11 cellular contexts compared by ENCODE assay signal in genomic region chr14:61337893-61338292, GRCh38. TPM values are rescaled to one million over a fixed set of nuclear protein-coding genes. Genes with fewer than 3 reads are reported as not detected.
DNase-seq lines count a peak whose midpoint lies in the region; ATAC-seq, FAIRE-seq and TF ChIP-seq lines count a peak whose summit lies in the region.
"Had no signal": no experiment of that assay in that cellular context is flagged by ENCODE, and none has a peak within 500 bp of the region (broad histone marks: within the 10 kb centered on the region; RNA-seq: fewer than 3 reads in every experiment).

No MANE protein-coding gene starts in this region.

- TF ChIP-seq CTCF in endothelial cell of umbilical vein (IDR thresholded peaks at IDR 0.05; ENCODE audit: extremely low read depth in 1 of 2, insufficient read depth in 1 of 2, low read depth in 1 of 2, low read length in 2 of 2) (no peak), suprapubic skin (IDR thresholded peaks at IDR 0.05) (no peak), PC-9 (conservative IDR thresholded peaks at IDR 0.05) (no peak)

- FAIRE-seq in endothelial cell of umbilical vein (lab: Jason Lieb, UNC): no peak

- CTCF ChIA-PET in endothelial cell of umbilical vein (lab: Charles Lee): interaction anchor here (1.0 to 1.6 kb wide), 2 partner anchors 9 to 15 kb away, joined by 3 read pairs; no protein-coding TSS in a partner anchor
- CTCF ChIA-PET in PC-9 (lab: Charles Lee): no interaction called here

- no peaks in the 10 kb centered on the region; the same call in none of the 2 replicates for H3F3A ChIP-seq in PC-9 (ENCODE audit: insufficient read depth, low read depth)

- H3K4me3 Mint-ChIP-seq in activated T-cell treated with anti-CD3 and anti-CD28 coated beads, Interleukin-2, amount 50 U/mL, for 24 hours: peak overlapping the region; percentile 55

- no peak for TF ChIP-seq EP300 in suprapubic skin (IDR thresholded peaks at IDR 0.05)

- H3K36me3 ChIP-seq in endothelial cell of umbilical vein (ENCODE audit: control insufficient read depth in 2 of 2, extremely low read depth in 1 of 2, insufficient read depth in 2 of 2, low read length in 2 of 2) (peaks cover 0 to 4% of the 10 kb centered on the region in 2 experiments), suprapubic skin (no peaks in the 10 kb centered on the region), PC-9 (ENCODE audit: low read depth) (no peaks in the 10 kb centered on the region)
- H3K36me3 ChIP-seq: heart left ventricle had no signal

- no peaks in the 10 kb centered on the region for H3K27me3 Mint-ChIP-seq in activated T-cell treated with anti-CD3 and anti-CD28 coated beads, Interleukin-2, amount 50 U/mL, for 24 hours

- WGBS in suprapubic skin: 78% methylated on average over 4 of the region's 4 CpGs

- H3K4me1 ChIP-seq in endothelial cell of umbilical vein (ENCODE audit: control insufficient read depth, extremely low read depth, insufficient read depth, low read length): peaks cover 74% of the 10 kb centered on the region
- peaks cover 24% of the 10 kb centered on the region for H3K4me1 ChIP-seq in suprapubic skin
- peaks cover 13% of the 10 kb centered on the region; the same call in 1 of the 2 replicates for H3K4me1 ChIP-seq in PC-9 (replicated peaks; ENCODE audit: insufficient read depth)

- peak overlapping the region; percentile 93 for H3K27ac Mint-ChIP-seq in activated T-cell treated with anti-CD3 and anti-CD28 coated beads, Interleukin-2, amount 50 U/mL, for 24 hours

- POLR2A ChIA-PET in endothelial cell of umbilical vein (lab: Charles Lee): no interaction called here
- POLR2A ChIA-PET in PC-9 (lab: Charles Lee; ENCODE audit: unreplicated experiment): no interaction called here

- intact Hi-C loops in endothelial cell of umbilical vein (cut with micrococcal nuclease): loop anchor here (1.0 kb wide), 3 partner anchors 8 to 18 kb away; no protein-coding TSS in a partner anchor
- intact Hi-C loops in PC-9 (cut with micrococcal nuclease; ENCODE audit: unreplicated experiment): no loop called here

- H3K9ac ChIP-seq in endothelial cell of umbilical vein (replicated peaks; ENCODE audit: extremely low read depth, insufficient read depth, low read length): peak overlapping the region; percentile 70

- H3K36me3 Mint-ChIP-seq in activated T-cell treated with anti-CD3 and anti-CD28 coated beads, Interleukin-2, amount 50 U/mL, for 24 hours (ENCODE audit: low read depth): peaks cover 34% of the 10 kb centered on the region

- peaks cover 93% of the 10 kb centered on the region for H3K79me2 ChIP-seq in endothelial cell of umbilical vein (ENCODE audit: control insufficient read depth, insufficient read depth, low read length)
- H3K79me2 ChIP-seq in PC-9 (ENCODE audit: low read depth): peaks cover 87% of the 10 kb centered on the region

- no peaks in the 10 kb centered on the region for H3K9me1 ChIP-seq in endothelial cell of umbilical vein (replicated peaks; ENCODE audit: control insufficient read depth, extremely low read depth, insufficient read depth, low read length)

- TF ChIP-seq POLR2A in endothelial cell of umbilical vein (IDR thresholded peaks at IDR 0.05; ENCODE audit: low read depth, low read length) (no peak), suprapubic skin (IDR thresholded peaks at IDR 0.05) (no peak)

- H3K4me1 Mint-ChIP-seq in activated T-cell treated with anti-CD3 and anti-CD28 coated beads, Interleukin-2, amount 50 U/mL, for 24 hours (ENCODE audit: low read depth): peaks cover 92% of the 10 kb centered on the region

- BruUV-seq in endothelial cell of umbilical vein (replicated peaks; lab: Mats Ljungman, UMichigan) (no TSS peak), PC-9 (replicated peaks; lab: Mats Ljungman, UMichigan) (no TSS peak)

- H3K9me3 ChIP-seq in endothelial cell of umbilical vein (replicated peaks; ENCODE audit: control insufficient read depth, insufficient read depth, low read length): no peaks in the 10 kb centered on the region
- no peaks in the 10 kb centered on the region for H3K9me3 ChIP-seq in suprapubic skin
- no peaks in the 10 kb centered on the region for H3K9me3 ChIP-seq in PC-9 (ENCODE audit: insufficient read depth, low read depth)
- H3K9me3 ChIP-seq: heart left ventricle had no signal

- no peak overlapping the region for H2AFZ ChIP-seq in endothelial cell of umbilical vein (ENCODE audit: low read depth, low read length)
- no peak overlapping the region for H2AFZ ChIP-seq in PC-9

- H3K27ac ChIP-seq in endothelial cell of umbilical vein (ENCODE audit: insufficient read depth, low read depth, low read length): peak overlapping the region; percentile 93
- peak overlapping the region; percentile 41 for H3K27ac ChIP-seq in suprapubic skin
- H3K27ac ChIP-seq in PC-9: no peak overlapping the region

- no peaks in the 10 kb centered on the region for H3K9me2 ChIP-seq in PC-9 (ENCODE audit: insufficient read depth)

- ATAC-seq in HG03432 (IDR thresholded peaks at IDR 0.05; ENCODE audit: unreplicated experiment): no peak
- no peak for ATAC-seq in HG03097 (IDR thresholded peaks at IDR 0.05; ENCODE audit: low FRiP score, unreplicated experiment)

- DNase-seq in T-helper 2 cell: peak in 3 of 5 experiments; percentile 68 to 95 (median 84)
- DNase-seq in activated T-cell treated with anti-CD3 and anti-CD28 coated beads, Interleukin-2, amount 50 U/mL, for 24 hours: peak; percentile 64
- DNase-seq in endothelial cell of umbilical vein (ENCODE audit: low read depth, low spot score): peak; percentile 86
- no peak for DNase-seq in suprapubic skin (ENCODE audit: low spot score in 2 of 2)
- no peak for DNase-seq in PC-9
- no peak for DNase-seq in DMS79 (lab: John Stamatoyannopoulos, UW)
- DNase-seq: heart left ventricle, mammary epithelial cell had no signal

- H3K27me3 ChIP-seq in endothelial cell of umbilical vein (ENCODE audit: control insufficient read depth in 2 of 2, insufficient read depth in 2 of 2, low read length in 2 of 2): no peaks in the 10 kb centered on the region
- no peaks in the 10 kb centered on the region for H3K27me3 ChIP-seq in suprapubic skin
- no peaks in the 10 kb centered on the region for H3K27me3 ChIP-seq in PC-9 (ENCODE audit: insufficient read depth, low read depth)
- H3K27me3 ChIP-seq: heart left ventricle had no signal

- H3K4me2 ChIP-seq in endothelial cell of umbilical vein (ENCODE audit: insufficient read depth, low read length) (peak overlapping the region; percentile 54), PC-9 (no peak overlapping the region)

- H3K9me3 Mint-ChIP-seq in activated T-cell treated with anti-CD3 and anti-CD28 coated beads, Interleukin-2, amount 50 U/mL, for 24 hours: no peaks in the 10 kb centered on the region

- H4K20me1 ChIP-seq in endothelial cell of umbilical vein (replicated peaks; ENCODE audit: control insufficient read depth, extremely low read depth, insufficient read depth, low read length) (no peaks in the 10 kb centered on the region), PC-9 (ENCODE audit: insufficient read depth) (no peaks in the 10 kb centered on the region)

- dilution Hi-C loops in endothelial cell of umbilical vein (cut with MboI; ENCODE audit: extremely low pct_ligation_motif_present, low sequenced_read_pairs): no loop called here

- no peak overlapping the region for H3K4me3 ChIP-seq in endothelial cell of umbilical vein (replicated peaks in 1 of 3; ENCODE audit: insufficient read depth in 1 of 3, low read depth in 1 of 3, low read length in 3 of 3)
- no peak overlapping the region for H3K4me3 ChIP-seq in suprapubic skin
- no peak overlapping the region for H3K4me3 ChIP-seq in PC-9
- H3K4me3 ChIP-seq: heart left ventricle had no signal

TF ChIP-seq in endothelial cell of umbilical vein, 7 proteins besides CTCF, POLR2A, EP300 and RAD21:
- TF ChIP-seq POLR2AphosphoS5 (IDR thresholded peaks at IDR 0.05; ENCODE audit: insufficient read depth, low read depth, low read length): no peak
- TF ChIP-seq GATA2 (IDR thresholded peaks at IDR 0.05; ENCODE audit: insufficient read depth, insufficient read length, low read depth, low read length): peak; percentile 64

RNA-seq across cellular contexts. Expression of gene PRKCH, which starts 16.5 kb away (rescaled TPM):
- total RNA-seq in endothelial cell of umbilical vein: 101 and 103 TPM in 2 replicates
- polyA plus RNA-seq in endothelial cell of umbilical vein: 97.7 and 100 TPM in 2 replicates
- polyA plus RNA-seq in endothelial cell of umbilical vein (2011; cell fraction: cytosol; rRNA removed): 113 and 120 TPM in 2 replicates
- polyA plus RNA-seq in endothelial cell of umbilical vein (2011; cell fraction: nucleus; rRNA removed): 105 and 108 TPM in 2 replicates
- 54.4 and 93.2 TPM in 2 replicates for polyA plus RNA-seq in endothelial cell of umbilical vein (2012)
- polyA minus RNA-seq in endothelial cell of umbilical vein: 323 and 360 TPM in 2 replicates
- 1.2 TPM for polyA minus RNA-seq in endothelial cell of umbilical vein (2011; cell fraction: cytosol; rRNA and poly(A)+ RNA removed)
- 293 and 389 TPM in 2 replicates for polyA minus RNA-seq in endothelial cell of umbilical vein (2011; cell fraction: nucleus; rRNA and poly(A)+ RNA removed)
- total RNA-seq in suprapubic skin: 100 to 1,000 TPM in 1 of 4 donors, 10 to 100 TPM in 3; 49.5 to 147 (median 59.2) TPM
- total RNA-seq in PC-9 (2021): 32.4 and 49.8 TPM in 2 replicates

RNA-seq across cellular contexts. Expression of gene TMEM30B, which starts 56.8 kb away (rescaled TPM):
- total RNA-seq in endothelial cell of umbilical vein (0.25 and 0.35 TPM in 2 replicates), suprapubic skin (10 to 100 TPM; 32.7 to 42.0 (median 36.8) TPM), PC-9 (2021) (15.2 and 19.6 TPM in 2 replicates)
- polyA plus RNA-seq in endothelial cell of umbilical vein: 0.32 and 0.37 TPM in 2 replicates
- 0.10 and 0.28 TPM in 2 replicates for polyA plus RNA-seq in endothelial cell of umbilical vein (2011; cell fraction: cytosol; rRNA removed)
- polyA plus RNA-seq in endothelial cell of umbilical vein (2011; cell fraction: nucleus; rRNA removed): 0.08 and 0.10 TPM in 2 replicates
- polyA plus RNA-seq in endothelial cell of umbilical vein (2012): 0.11 and 0.42 TPM in 2 replicates
- 0.12 and 0.76 TPM in 2 replicates for polyA minus RNA-seq in endothelial cell of umbilical vein
- not detected for polyA minus RNA-seq in endothelial cell of umbilical vein (2011; cell fraction: cytosol; rRNA and poly(A)+ RNA removed)
- 0.19 TPM in 1 of 2 replicates, not detected in the other for polyA minus RNA-seq in endothelial cell of umbilical vein (2011; cell fraction: nucleus; rRNA and poly(A)+ RNA removed)
- total RNA-seq: RPMI7951 had no signal

Comparison
In these comparisons a context has a peak if more than half of its experiments do, and no peak if none do; other contexts are left out.
1. DNase-seq: peak in T-helper 2 cell (3 of 5), activated T-cell treated with anti-CD3 and anti-CD28 coated beads, Interleukin-2, amount 50 U/mL, for 24 hours (single experiment) and endothelial cell of umbilical vein (single experiment); none in suprapubic skin (0 of 2), PC-9 (0 of 2) and DMS79 (single experiment).
2. RNA of gene TMEM30B, which starts 56.8 kb away (total RNA-seq): 32.7 to 42.0 TPM in suprapubic skin and 15.2 to 19.6 TPM in PC-9; 0.25 to 0.35 TPM in endothelial cell of umbilical vein; every median in the first group is over 10 times any median in the second.